8 cellular contexts compared by ENCODE assay signal in genomic region chr7:22563621-22564241, GRCh38.
DNase-seq lines count a peak whose midpoint lies in the region; ATAC-seq and TF ChIP-seq lines count a peak whose summit lies in the region.

No MANE protein-coding gene starts in this region.

- peak overlapping the region in 1 of 2 donors; percentile 40 for H3K4me3 ChIP-seq in muscle layer of duodenum (ENCODE audit: low read depth in 1 of 2, low read length in 2 of 2)

- peaks cover 33% of the 10 kb centered on the region for H3K27me3 Mint-ChIP-seq in activated CD4-positive, alpha-beta T cell treated with anti-CD3 and anti-CD28 coated beads, Interleukin-2, amount 10 ng/mL, durations not matched to agents 7 days and 5 days
- H3K27me3 Mint-ChIP-seq in activated naive CD8-positive, alpha-beta T cell = peaks cover 31% of the 10 kb centered on the region
- no peaks in the 10 kb centered on the region for H3K27me3 Mint-ChIP-seq in endothelial cell (ENCODE audit: unreplicated experiment)

- peak overlapping the region; percentile 12 for H3K27ac ChIP-seq in muscle layer of duodenum (ENCODE audit: low read length)

- peaks cover 6% of the 10 kb centered on the region for H3K36me3 Mint-ChIP-seq in activated CD4-positive, alpha-beta T cell treated with anti-CD3 and anti-CD28 coated beads, Interleukin-2, amount 10 ng/mL, durations not matched to agents 7 days and 5 days (ENCODE audit: low read depth)
- no peaks in the 10 kb centered on the region for H3K36me3 Mint-ChIP-seq in activated naive CD8-positive, alpha-beta T cell
- no peaks in the 10 kb centered on the region for H3K36me3 Mint-ChIP-seq in endothelial cell (ENCODE audit: low read depth, unreplicated experiment)

- POLR2A ChIA-PET in activated CD4-positive, alpha-beta T cell treated with anti-CD3 and anti-CD28 coated beads, Interleukin-2, amount 10 ng/mL, durations not matched to agents 7 days and 5 days (lab: Charles Lee) = no interaction called here

- DNase-seq in activated CD4-positive, alpha-beta T cell treated with anti-CD3 and anti-CD28 coated beads, Interleukin-2, amount 10 ng/mL, durations not matched to agents 7 days and 5 days = peak; percentile 28
- no peak for DNase-seq in activated CD4-positive, alpha-beta T cell treated with anti-CD3 and anti-CD28 coated beads, Interleukin-2, amount 50 U/mL, for 1 hour
- DNase-seq in AG08395 (ENCODE audit: low spot score) (no peak), endothelial cell (ENCODE audit: low spot score) (no peak), cerebellum (ENCODE audit: low spot score) (no peak)

- no peak for TF ChIP-seq CTCF in endothelial cell (IDR thresholded peaks at IDR 0.05; ENCODE audit: unreplicated experiment)

- peak overlapping the region; percentile 80 for H3K27ac Mint-ChIP-seq in activated CD4-positive, alpha-beta T cell treated with anti-CD3 and anti-CD28 coated beads, Interleukin-2, amount 10 ng/mL, durations not matched to agents 7 days and 5 days
- H3K27ac Mint-ChIP-seq in activated naive CD8-positive, alpha-beta T cell = no peak overlapping the region
- no peak overlapping the region for H3K27ac Mint-ChIP-seq in endothelial cell (ENCODE audit: unreplicated experiment)

- no peaks in the 10 kb centered on the region for H3K36me3 ChIP-seq in muscle layer of duodenum (ENCODE audit: control insufficient read depth in 1 of 2, insufficient read depth in 2 of 2, low read length in 2 of 2)

- H3K9me3 Mint-ChIP-seq in activated CD4-positive, alpha-beta T cell treated with anti-CD3 and anti-CD28 coated beads, Interleukin-2, amount 10 ng/mL, durations not matched to agents 7 days and 5 days = peaks cover 4% of the 10 kb centered on the region
- H3K9me3 Mint-ChIP-seq in activated naive CD8-positive, alpha-beta T cell (ENCODE audit: low read depth) = no peaks in the 10 kb centered on the region
- H3K9me3 Mint-ChIP-seq in endothelial cell (ENCODE audit: unreplicated experiment) = no peaks in the 10 kb centered on the region

- CTCF ChIA-PET in activated CD4-positive, alpha-beta T cell treated with anti-CD3 and anti-CD28 coated beads, Interleukin-2, amount 10 ng/mL, durations not matched to agents 7 days and 5 days (lab: Charles Lee) = interaction anchor here (0.9 to 2.2 kb wide), 4 partner anchors 8 to 218 kb away, joined by 3 to 14 read pairs (median 5); partner anchors contain the start of gene IL6

- H3K4me1 Mint-ChIP-seq in activated CD4-positive, alpha-beta T cell treated with anti-CD3 and anti-CD28 coated beads, Interleukin-2, amount 10 ng/mL, durations not matched to agents 7 days and 5 days = peaks cover 62% of the 10 kb centered on the region
- peaks cover 41% of the 10 kb centered on the region for H3K4me1 Mint-ChIP-seq in activated naive CD8-positive, alpha-beta T cell (ENCODE audit: low read depth)
- peaks cover 56% of the 10 kb centered on the region for H3K4me1 Mint-ChIP-seq in endothelial cell (ENCODE audit: unreplicated experiment)

- peak overlapping the region; percentile 68 for H3K4me3 Mint-ChIP-seq in activated CD4-positive, alpha-beta T cell treated with anti-CD3 and anti-CD28 coated beads, Interleukin-2, amount 10 ng/mL, durations not matched to agents 7 days and 5 days
- peak overlapping the region; percentile 5 for H3K4me3 Mint-ChIP-seq in activated naive CD8-positive, alpha-beta T cell
- H3K4me3 Mint-ChIP-seq in endothelial cell (ENCODE audit: unreplicated experiment) = no peak overlapping the region

- no peaks in the 10 kb centered on the region for H3K9me3 ChIP-seq in muscle layer of duodenum (ENCODE audit: control insufficient read depth in 1 of 2, low read length in 2 of 2)

- no peaks in the 10 kb centered on the region for H3K27me3 ChIP-seq in muscle layer of duodenum (ENCODE audit: low read depth, low read length)

- peak; percentile 33 for ATAC-seq in HG03460 (IDR thresholded peaks at IDR 0.05; ENCODE audit: unreplicated experiment)

- peaks cover 13 to 23% of the 10 kb centered on the region in 2 donors for H3K4me1 ChIP-seq in muscle layer of duodenum (ENCODE audit: control insufficient read depth in 1 of 2, insufficient read depth in 2 of 2, low read length in 2 of 2)
